16 cellular contexts compared by ENCODE assay signal in genomic region chr16:20915733-20916132, GRCh38.
"Had no signal": no experiment of that assay in that cellular context is flagged by ENCODE, and none has a peak within 500 bp of the region (broad histone marks: within the 10 kb centered on the region; RNA-seq: fewer than 3 reads in every experiment).

No MANE protein-coding gene starts in this region.

- H3K4me3 ChIP-seq: colonic mucosa, gastroesophageal sphincter, psoas muscle, sigmoid colon had no signal

- H3K36me3 ChIP-seq: colonic mucosa, sigmoid colon had no signal

- H3K27me3 ChIP-seq: colonic mucosa, gastroesophageal sphincter, sigmoid colon had no signal

- H3K9me3 ChIP-seq: colonic mucosa, gastroesophageal sphincter, psoas muscle, sigmoid colon had no signal

- H3K27ac ChIP-seq: colonic mucosa, gastroesophageal sphincter, psoas muscle, sigmoid colon, VCaP had no signal

- DNase-seq: activated CD4-positive, alpha-beta T cell treated with anti-CD3 and anti-CD28 coated beads for 4 hours; activated CD8-positive, alpha-beta memory T cell treated with anti-CD3 and anti-CD28 coated beads, Interleukin-2, amount 50 U/mL, for 4 hours; activated CD8-positive, alpha-beta T cell treated with anti-CD3 and anti-CD28 coated beads for 36 hours; activated gamma-delta T cell treated with Interleukin-2 at 50 U/mL for 16 hours; activated naive CD8-positive, alpha-beta T cell treated with anti-CD3 and anti-CD28 coated beads, Interleukin-2, amount 50 U/mL, for 24 hours; activated T-cell treated with anti-CD3 and anti-CD28 coated beads, Interleukin-2, amount 50 U/mL, for 72 hours; colonic mucosa; effector CD4-positive, alpha-beta T cell; kidney; mesendoderm; psoas muscle; sigmoid colon; stimulated activated CD4-positive, alpha-beta T cell treated with anti-CD3 and anti-CD28 coated beads, Interleukin-2, amount 100 ng/mL, for 24 hours; stimulated activated naive B cell treated with anti-CD40 and anti-IgM and Interleukin-4, amounts not matched to agents 10 μg/mL and 1 μg/mL and 100 μg/mL, for 72 hours had no signal

- ATAC-seq: activated CD8-positive, alpha-beta T cell treated with anti-CD3 and anti-CD28 coated beads for 36 hours; activated naive CD8-positive, alpha-beta T cell treated with anti-CD3 and anti-CD28 coated beads, Interleukin-2, amount 50 U/mL, for 24 hours; activated T-cell treated with anti-CD3 and anti-CD28 coated beads, Interleukin-2, amount 50 U/mL, for 72 hours; gastroesophageal sphincter; stimulated activated naive B cell treated with anti-CD40 and anti-IgM and Interleukin-4, amounts not matched to agents 10 μg/mL and 1 μg/mL and 100 μg/mL, for 72 hours had no signal
